Comparison of ENCODE assay signal across 1 cellular context in genomic region chr16:27199235-27199586, GRCh38.
A peak's percentile ranks its signal among the peaks of the same experiment; 100 is the strongest.
TF ChIP-seq lines count a peak whose summit lies in the region.

No MANE protein-coding gene starts in this region.

TF ChIP-seq in K562, 482 proteins besides CTCF, POLR2A, EP300 and RAD21 (continued from another document and continues in another):
- TF ChIP-seq ZBTB49 (CRISPR knock-in tag; IDR thresholded peaks at IDR 0.05; ENCODE audit: borderline replicate concordance) (no peak), C11orf30 (IDR thresholded peaks at IDR 0.05; ENCODE audit: low read depth) (no peak), PRMT5 (CRISPR knock-in tag; IDR thresholded peaks at IDR 0.05) (no peak), POLR2G (IDR thresholded peaks at IDR 0.05; ENCODE audit: low read depth, low read length) (0 out of 2 replicates have a peak, but pooled peaks have one; percentile 1), GATAD2B (IDR thresholded peaks at IDR 0.05; ENCODE audit: borderline replicate concordance) (no peak), ZBTB7A (IDR thresholded peaks at IDR 0.05; ENCODE audit: borderline replicate concordance, control insufficient read depth, low read depth, low read length) (no peak), ZNF655 (CRISPR knock-in tag; IDR thresholded peaks at IDR 0.05) (no peak), ZBTB17 (CRISPR knock-in tag; IDR thresholded peaks at IDR 0.05) (0 out of 2 replicates have a peak, but pooled peaks have one; percentile 12), NR2C1 (IDR thresholded peaks at IDR 0.05) (no peak), NR2C1 (tag; IDR thresholded peaks at IDR 0.05) (no peak), RBM17 (IDR thresholded peaks at IDR 0.05; ENCODE audit: borderline replicate concordance, low read depth, low read length) (no peak), U2AF2 (optimal IDR thresholded peaks at IDR 0.05; ENCODE audit: low read depth, low read length) (no peak), ZNF766 (CRISPR knock-in tag; conservative IDR thresholded peaks at IDR 0.05) (0 out of 2 replicates have a peak, but pooled peaks have one; percentile 25), LEF1 (IDR thresholded peaks at IDR 0.05) (no peak), HMG20B (CRISPR knock-in tag; IDR thresholded peaks at IDR 0.05) (no peak), CUX1 (CRISPR knock-in tag; IDR thresholded peaks at IDR 0.05) (no peak), ZNF316 (IDR thresholded peaks at IDR 0.05) (no peak), POU5F1 (IDR thresholded peaks at IDR 0.05; ENCODE audit: borderline replicate concordance, low read depth, low read length, partially characterized antibody) (no peak), POLR2H (tag; IDR thresholded peaks at IDR 0.05; ENCODE audit: low read depth) (peak; percentile 84), ZBTB2 (IDR thresholded peaks at IDR 0.05) (no peak), CEBPZ (IDR thresholded peaks at IDR 0.05; ENCODE audit: borderline replicate concordance, low read depth, low read length) (no peak), ZNF224 (CRISPR knock-in tag; IDR thresholded peaks at IDR 0.05) (no peak), NBN (IDR thresholded peaks at IDR 0.05; ENCODE audit: low read depth) (no peak), MAZ (CRISPR knock-in tag; conservative IDR thresholded peaks at IDR 0.05 in 1 of 2, IDR thresholded peaks at IDR 0.05 in 1 of 2) (0 out of 4 replicates have a peak, but pooled peaks of 1 of the 2 experiments have one; percentile 27), USF1 (CRISPR knock-in tag; IDR thresholded peaks at IDR 0.05) (no peak), ZNF592 (IDR thresholded peaks at IDR 0.05) (no peak), E2F3 (CRISPR knock-in tag; IDR thresholded peaks at IDR 0.05) (0 out of 2 replicates have a peak, but pooled peaks have one; percentile 51), ASH1L (IDR thresholded peaks at IDR 0.05; ENCODE audit: borderline replicate concordance, low read depth, partially characterized antibody) (no peak), SMARCA5 (IDR thresholded peaks at IDR 0.05) (no peak), RBBP5 (IDR thresholded peaks at IDR 0.05; ENCODE audit: borderline replicate concordance, insufficient read depth, low read length, poor library complexity, severe bottlenecking) (no peak), ESRRB (CRISPR knock-in tag; IDR thresholded peaks at IDR 0.05; ENCODE audit: borderline replicate concordance) (no peak), ZNF740 (CRISPR knock-in tag; IDR thresholded peaks at IDR 0.05) (no peak), ZNF740 (tag; IDR thresholded peaks at IDR 0.05) (no peak), SUPT5H (IDR thresholded peaks at IDR 0.05) (0 out of 2 replicates have a peak, but pooled peaks have one; percentile 4), SFPQ (IDR thresholded peaks at IDR 0.05; ENCODE audit: low read depth, low read length) (no peak), BRD9 (IDR thresholded peaks at IDR 0.05; ENCODE audit: low read depth, partially characterized antibody) (no peak), ZC3H8 (IDR thresholded peaks at IDR 0.05) (no peak), ZNF347 (CRISPR knock-in tag; IDR thresholded peaks at IDR 0.05; ENCODE audit: low read depth) (no peak), ZKSCAN1 (IDR thresholded peaks at IDR 0.05; ENCODE audit: low read depth, low read length) (no peak)
